ENCODE assay signal across 8 cellular contexts in genomic region chr3:155869664-155870063, GRCh38. TPM values are rescaled to one million over a fixed set of nuclear protein-coding genes. Genes with fewer than 3 reads are reported as not detected.
DNase-seq lines count a peak whose midpoint lies in the region; ATAC-seq, FAIRE-seq and TF ChIP-seq lines count a peak whose summit lies in the region.

No MANE protein-coding gene starts in this region.

- peaks cover 31% of the 10 kb centered on the region for H3K4me1 ChIP-seq in Karpas-422 (ENCODE audit: low read length)

- peak overlapping the region; percentile 76 for H3K9ac ChIP-seq in Karpas-422 (ENCODE audit: low read length)
- peak overlapping the region; percentile 98 for H3K9ac ChIP-seq in neural cell (ENCODE audit: low read length)

- peaks cover 9% of the 10 kb centered on the region for H3K4me1 Mint-ChIP-seq in dendritic cell treated with granulocyte-macrophage colony-stimulating factor and Interleukin-4, amounts not matched to agents 40 ng/mL and 50 ng/mL, for 4 days (ENCODE audit: low read depth)

- H3K4me2 ChIP-seq in Karpas-422 (ENCODE audit: low read depth, low read length, poor library complexity, severe bottlenecking): peak overlapping the region; percentile 91
- H3K4me2 ChIP-seq in neural cell (ENCODE audit: low read length): peak overlapping the region; percentile 52

- intact Hi-C loops in dendritic cell treated with granulocyte-macrophage colony-stimulating factor and Interleukin-4, amounts not matched to agents 40 ng/mL and 50 ng/mL, for 4 days (cut with micrococcal nuclease): loop anchor here (1.0 kb wide), 2 partner anchors 15 to 63 kb away; partner anchors contain the start of genes C3orf33 and SLC33A1

- H3K9me2 ChIP-seq in Karpas-422 (replicated peaks; ENCODE audit: insufficient read depth, low read length) (no peaks in the 10 kb centered on the region), neural cell (ENCODE audit: insufficient read depth, low read length) (no peaks in the 10 kb centered on the region)

- H4K20me1 ChIP-seq in Karpas-422 (ENCODE audit: insufficient read depth, low read depth, low read length) (peaks cover 24% of the 10 kb centered on the region), neural cell (ENCODE audit: insufficient read depth) (no peaks in the 10 kb centered on the region)

- peak overlapping the region; percentile 87 for H3K4me3 Mint-ChIP-seq in dendritic cell treated with granulocyte-macrophage colony-stimulating factor and Interleukin-4, amounts not matched to agents 40 ng/mL and 50 ng/mL, for 4 days

- TF ChIP-seq RAD21 in neural cell (conservative IDR thresholded peaks at IDR 0.05): no peak

- TF ChIP-seq CTCF in BJ (IDR thresholded peaks at IDR 0.05; ENCODE audit: insufficient read depth, low read depth, low read length) (no peak), neural cell (IDR thresholded peaks at IDR 0.05; ENCODE audit: poor library complexity, severe bottlenecking) (no peak)

- H3K27ac Mint-ChIP-seq in dendritic cell treated with granulocyte-macrophage colony-stimulating factor and Interleukin-4, amounts not matched to agents 40 ng/mL and 50 ng/mL, for 4 days: peak overlapping the region; percentile 93

- H3K79me2 ChIP-seq in Karpas-422 (ENCODE audit: low read length): peaks cover 42% of the 10 kb centered on the region
- H3K79me2 ChIP-seq in neural cell (replicated peaks; ENCODE audit: insufficient read depth, low read length): peaks cover 35% of the 10 kb centered on the region

- peak overlapping the region; percentile 34 for H3K4me3 ChIP-seq in BJ (ENCODE audit: low read depth, low read length)
- peak overlapping the region; percentile 99 for H3K4me3 ChIP-seq in Karpas-422 (ENCODE audit: low read length)
- H3K4me3 ChIP-seq in neural cell (ENCODE audit: low read length): peak overlapping the region; percentile 98

- TF ChIP-seq POLR2A in GM12891 (IDR thresholded peaks at IDR 0.05; ENCODE audit: low read depth, low read length): no peak

- no peaks in the 10 kb centered on the region for H3K9me3 Mint-ChIP-seq in dendritic cell treated with granulocyte-macrophage colony-stimulating factor and Interleukin-4, amounts not matched to agents 40 ng/mL and 50 ng/mL, for 4 days

- CTCF ChIA-PET in BJ (lab: Yijun Ruan, JAX): interaction anchor here (0.7 to 1.2 kb wide), 3 partner anchors 8 to 103 kb away, joined by 3 read pairs; no protein-coding TSS in a partner anchor

- no peaks in the 10 kb centered on the region for H3K27me3 ChIP-seq in BJ (ENCODE audit: control insufficient read depth, insufficient read depth, low read length)
- no peaks in the 10 kb centered on the region for H3K27me3 ChIP-seq in Karpas-422 (ENCODE audit: low read length)
- H3K27me3 ChIP-seq in neural cell (ENCODE audit: insufficient read depth, low read depth, low read length): no peaks in the 10 kb centered on the region

- no peaks in the 10 kb centered on the region for H3K27me3 Mint-ChIP-seq in dendritic cell treated with granulocyte-macrophage colony-stimulating factor and Interleukin-4, amounts not matched to agents 40 ng/mL and 50 ng/mL, for 4 days

- no peak for FAIRE-seq in GM12891 (lab: Jason Lieb, UNC)

- H3K27ac ChIP-seq in Karpas-422 (ENCODE audit: low read length): peak overlapping the region; percentile 59
- peak overlapping the region; percentile 33 for H3K27ac ChIP-seq in neural cell (ENCODE audit: low read length)

- H2AFZ ChIP-seq in Karpas-422 (ENCODE audit: low read length): peak overlapping the region; percentile 92
- peak overlapping the region; percentile 27 for H2AFZ ChIP-seq in neural cell (ENCODE audit: low read depth, low read length)

- POLR2A ChIA-PET in BJ (lab: Charles Lee): interaction anchor here (0.6 kb wide), 2 partner anchors 604 to 736 kb away, joined by 3 to 11 read pairs; no protein-coding TSS in a partner anchor

- H3K36me3 Mint-ChIP-seq in dendritic cell treated with granulocyte-macrophage colony-stimulating factor and Interleukin-4, amounts not matched to agents 40 ng/mL and 50 ng/mL, for 4 days (ENCODE audit: low read depth): peaks cover 8% of the 10 kb centered on the region

- no peak for ATAC-seq in HG02642 (IDR thresholded peaks at IDR 0.05; ENCODE audit: poor library complexity, unreplicated experiment)

- peaks cover 4% of the 10 kb centered on the region for H3F3A ChIP-seq in neural cell (ENCODE audit: insufficient read depth, low read length, poor library complexity, severe bottlenecking)

- TF ChIP-seq EP300 in neural cell (conservative IDR thresholded peaks at IDR 0.05; ENCODE audit: poor library complexity, severe bottlenecking): no peak

- H3K9me3 ChIP-seq in Karpas-422 (ENCODE audit: low read length): no peaks in the 10 kb centered on the region
- H3K9me3 ChIP-seq in neural cell (ENCODE audit: low read length): no peaks in the 10 kb centered on the region

- DNase-seq in BJ (ENCODE audit: low read depth): no peak
- DNase-seq in Karpas-422: peak; percentile 54
- DNase-seq in GM12891 (ENCODE audit: insufficient read length, low spot score): no peak
- no peak for DNase-seq in NCI-H1417 treated with DMSO at 0.1 percent for 48 hours (lab: John Stamatoyannopoulos, UW)
- no peak for DNase-seq in effector CD4-positive, alpha-beta T cell

- H3K36me3 ChIP-seq in BJ (ENCODE audit: control insufficient read depth, insufficient read depth, low read length): no peaks in the 10 kb centered on the region
- 0 out of 2 replicates have a peak, but pooled peaks cover 5% of the 10 kb centered on the region for H3K36me3 ChIP-seq in Karpas-422 (ENCODE audit: insufficient read depth, low read length)
- H3K36me3 ChIP-seq in neural cell (ENCODE audit: insufficient read depth, low read length): no peaks in the 10 kb centered on the region

TF ChIP-seq in neural cell, 6 proteins besides CTCF, POLR2A, EP300 and RAD21 (continues in another document):
- TF ChIP-seq MXI1 (conservative IDR thresholded peaks at IDR 0.05; ENCODE audit: poor library complexity, severe bottlenecking) (no peak), POLR2AphosphoS5 (IDR thresholded peaks at IDR 0.05) (no peak)

TF ChIP-seq in GM12891, 5 proteins besides CTCF, POLR2A, EP300 and RAD21:
- no peak for TF ChIP-seq TAF1 (IDR thresholded peaks at IDR 0.05; ENCODE audit: low read depth, low read length)
- TF ChIP-seq POLR2AphosphoS5 (IDR thresholded peaks at IDR 0.05; ENCODE audit: low read depth, low read length): no peak
- no peak for TF ChIP-seq SPI1 (IDR thresholded peaks at IDR 0.05; ENCODE audit: low read depth, low read length)
- no peak for TF ChIP-seq PAX5 (IDR thresholded peaks at IDR 0.05; ENCODE audit: insufficient read depth, low read length, severe bottlenecking)
- no peak for TF ChIP-seq POU2F2 (IDR thresholded peaks at IDR 0.05; ENCODE audit: low read depth, low read length)
TF ChIP-seq in GM12891: peak in this region for 0.

RNA-seq across cellular contexts. Expression of gene GMPS, which starts 0.8 kb away (rescaled TPM):
- 13.6 and 32.1 TPM in 2 replicates for polyA plus RNA-seq in BJ (2011; rRNA removed)
- polyA minus RNA-seq in BJ (2011; rRNA and poly(A)+ RNA removed): 17.4 and 24.8 TPM in 2 replicates
- 50.9 and 83.1 TPM in 2 replicates for total RNA-seq in Karpas-422 (2014; rRNA removed; shearing (Covaris generic); ENCODE audit: low replicate concordance)
- polyA plus RNA-seq in neural cell: 23.7 and 25.2 TPM in 2 replicates
- polyA minus RNA-seq in neural cell: 62.3 and 78.8 TPM in 2 replicates
- 65.7 TPM for polyA plus RNA-seq in GM12891 (2012; ENCODE audit: low read depth, missing spikeins)

RNA-seq across cellular contexts. Expression of gene SLC33A1, which starts 15.4 kb away (rescaled TPM):
- polyA plus RNA-seq in BJ (2011; rRNA removed) (20.6 and 26.5 TPM in 2 replicates), neural cell (15.7 and 16.1 TPM in 2 replicates)
- polyA minus RNA-seq in BJ (2011; rRNA and poly(A)+ RNA removed): 16.8 and 24.0 TPM in 2 replicates
- 29.4 and 54.6 TPM in 2 replicates for total RNA-seq in Karpas-422 (2014; rRNA removed; shearing (Covaris generic); ENCODE audit: low replicate concordance)
- 39.0 and 44.9 TPM in 2 replicates for polyA minus RNA-seq in neural cell
- 7.4 TPM for polyA plus RNA-seq in GM12891 (2012; ENCODE audit: low read depth, missing spikeins)

Comparison
In these comparisons a context has a peak if more than half of its experiments do, and no peak if none do; other contexts are left out.
1. H3K4me3 ChIP-seq: peak in every context shown above with its lines; median percentile 99 in Karpas-422; 98 in neural cell; 34 in BJ.